8 cellular contexts compared by ENCODE assay signal in genomic region chr16:68283840-68284595, GRCh38.
DNase-seq lines count a peak whose midpoint lies in the region; ATAC-seq lines count a peak whose summit lies in the region.
"Had no signal": no experiment of that assay in that cellular context is flagged by ENCODE, and none has a peak within 500 bp of the region (broad histone marks: within the 10 kb centered on the region; RNA-seq: fewer than 3 reads in every experiment).

No MANE protein-coding gene starts in this region.

- no peaks in the 10 kb centered on the region for H3K9me3 Mint-ChIP-seq in effector memory CD8-positive, alpha-beta T cell
- no peaks in the 10 kb centered on the region for H3K9me3 Mint-ChIP-seq in stimulated activated naive CD8-positive, alpha-beta T cell treated with anti-CD3 and anti-CD28 coated beads, Interleukin-15, Interleukin-2, amounts not matched to agents 100 ng/mL and 50 ng/mL, for 24 hours

- ATAC-seq in GM19043 (IDR thresholded peaks at IDR 0.05; ENCODE audit: low read depth, unreplicated experiment) (peak; percentile 43), HG03439 (IDR thresholded peaks at IDR 0.05; ENCODE audit: unreplicated experiment) (peak; percentile 43)
- ATAC-seq in effector memory CD8-positive, alpha-beta T cell (replicated peaks) = peak; percentile 38

- no peaks in the 10 kb centered on the region for H3K27me3 Mint-ChIP-seq in effector memory CD8-positive, alpha-beta T cell
- no peaks in the 10 kb centered on the region for H3K27me3 Mint-ChIP-seq in stimulated activated naive CD8-positive, alpha-beta T cell treated with anti-CD3 and anti-CD28 coated beads, Interleukin-15, Interleukin-2, amounts not matched to agents 100 ng/mL and 50 ng/mL, for 24 hours

- peaks cover 51% of the 10 kb centered on the region for H3K36me3 Mint-ChIP-seq in effector memory CD8-positive, alpha-beta T cell (ENCODE audit: insufficient read depth)
- peaks cover 74% of the 10 kb centered on the region for H3K36me3 Mint-ChIP-seq in stimulated activated naive CD8-positive, alpha-beta T cell treated with anti-CD3 and anti-CD28 coated beads, Interleukin-15, Interleukin-2, amounts not matched to agents 100 ng/mL and 50 ng/mL, for 24 hours (ENCODE audit: low read depth)

- peak overlapping the region; percentile 85 to 88 for H3K27ac Mint-ChIP-seq in effector memory CD8-positive, alpha-beta T cell
- peak overlapping the region; percentile 92 for H3K27ac Mint-ChIP-seq in stimulated activated naive CD8-positive, alpha-beta T cell treated with anti-CD3 and anti-CD28 coated beads, Interleukin-15, Interleukin-2, amounts not matched to agents 100 ng/mL and 50 ng/mL, for 24 hours

- no peak for DNase-seq in effector memory CD8-positive, alpha-beta T cell
- DNase-seq in middle frontal gyrus (ENCODE audit: extremely low spot score, low spot score) (no peak), NCI-H1694 treated with DMSO at 0.1 percent for 48 hours (lab: John Stamatoyannopoulos, UW) (no peak)
- no peak for DNase-seq in stimulated activated CD4-positive, alpha-beta T cell treated with anti-CD3 and anti-CD28 coated beads, Interleukin-4, amount 100 ng/mL, for 4 hours
- DNase-seq: retina had no signal

- H3K4me1 Mint-ChIP-seq in effector memory CD8-positive, alpha-beta T cell (ENCODE audit: low read depth in 2 of 2) = peaks cover 56 to 67% of the 10 kb centered on the region in 2 donors
- H3K4me1 Mint-ChIP-seq in stimulated activated naive CD8-positive, alpha-beta T cell treated with anti-CD3 and anti-CD28 coated beads, Interleukin-15, Interleukin-2, amounts not matched to agents 100 ng/mL and 50 ng/mL, for 24 hours (ENCODE audit: low read depth) = peaks cover 97% of the 10 kb centered on the region

- H3K4me3 Mint-ChIP-seq in effector memory CD8-positive, alpha-beta T cell = peak overlapping the region; percentile 61 to 77
- peak overlapping the region; percentile 63 for H3K4me3 Mint-ChIP-seq in stimulated activated naive CD8-positive, alpha-beta T cell treated with anti-CD3 and anti-CD28 coated beads, Interleukin-15, Interleukin-2, amounts not matched to agents 100 ng/mL and 50 ng/mL, for 24 hours
